In the genomic region with DNA sequence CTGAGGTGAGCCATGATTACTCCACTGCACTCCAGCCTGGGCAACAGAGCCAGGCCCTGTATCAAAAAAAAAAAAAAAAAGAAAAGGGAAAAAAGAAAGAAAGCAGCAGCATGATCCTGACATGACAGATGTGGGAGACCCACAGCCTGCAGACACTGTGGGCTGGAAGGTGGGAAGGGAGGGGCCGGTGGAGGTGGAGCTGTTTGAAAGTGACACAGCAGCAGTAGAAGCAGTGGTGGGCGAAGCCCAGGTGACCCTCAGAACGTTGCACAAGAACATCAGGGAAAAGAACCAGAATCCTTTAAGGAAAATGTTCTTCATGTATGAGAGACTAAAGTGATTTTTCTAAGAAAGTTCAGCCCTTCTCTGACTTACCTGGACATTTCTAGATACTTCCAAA, we compare ENCODE assay signal across 1 cellular context.
TF ChIP-seq lines count a peak whose summit lies in the region.

No MANE protein-coding gene starts in this region.

TF ChIP-seq in WTC11, 78 proteins besides CTCF, POLR2A, EP300 and RAD21 (continued from another document):
- TF ChIP-seq, protein P1, sequence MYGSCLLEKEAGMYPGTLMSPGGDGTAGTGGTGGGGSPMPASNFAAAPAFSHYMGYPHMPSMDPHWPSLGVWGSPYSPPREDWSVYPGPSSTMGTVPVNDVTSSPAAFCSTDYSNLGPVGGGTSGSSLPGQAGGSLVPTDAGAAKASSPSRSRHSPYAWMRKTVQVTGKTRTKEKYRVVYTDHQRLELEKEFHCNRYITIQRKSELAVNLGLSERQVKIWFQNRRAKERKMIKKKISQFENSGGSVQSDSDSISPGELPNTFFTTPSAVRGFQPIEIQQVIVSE (CRISPR knock-in tag; IDR thresholded peaks at IDR 0.05; ENCODE audit: borderline replicate concordance), result no peak
